9 cellular contexts compared by ENCODE assay signal in genomic region chr17:50100480-50100883, GRCh38. TPM values are rescaled to one million over a fixed set of nuclear protein-coding genes. Genes with fewer than 3 reads are reported as not detected.
DNase-seq lines count a peak whose midpoint lies in the region; ATAC-seq and TF ChIP-seq lines count a peak whose summit lies in the region.
"Had no signal": no experiment of that assay in that cellular context is flagged by ENCODE, and none has a peak within 500 bp of the region (broad histone marks: within the 10 kb centered on the region; RNA-seq: fewer than 3 reads in every experiment).

No MANE protein-coding gene starts in this region.

- H3K4me1 ChIP-seq in mucosa of descending colon (ENCODE audit: low read depth) (peaks cover 58% of the 10 kb centered on the region), testis (peaks cover 38% of the 10 kb centered on the region)

- H3K36me3 ChIP-seq in mucosa of descending colon (ENCODE audit: low read depth), result no peaks in the 10 kb centered on the region
- H3K36me3 ChIP-seq in testis (ENCODE audit: low read depth, missing control alignments), result no peaks in the 10 kb centered on the region

- no peaks in the 10 kb centered on the region for H3K9me3 ChIP-seq in mucosa of descending colon
- H3K9me3 ChIP-seq in testis, result no peaks in the 10 kb centered on the region

- DNase-seq in NCI-H69 (lab: John Stamatoyannopoulos, UW) (peak; percentile 69), dorsolateral prefrontal cortex (no peak), mucosa of descending colon (peak in 2 of 3 donors; percentile 60 to 80), testis (no peak), pons (ENCODE audit: low spot score) (no peak)
- DNase-seq: WERI-Rb-1 had no signal

- no peaks in the 10 kb centered on the region for H3K27me3 ChIP-seq in dorsolateral prefrontal cortex
- H3K27me3 ChIP-seq in testis, result no peaks in the 10 kb centered on the region

- H3K27ac ChIP-seq in dorsolateral prefrontal cortex (peak overlapping the region in 58 of 59 donors; percentile 29 to 99 (median 88)), testis (peak overlapping the region; percentile 41 to 72)
- H3K27ac ChIP-seq: WERI-Rb-1 had no signal

- H3K4me3 ChIP-seq in dorsolateral prefrontal cortex, result peak overlapping the region in 17 of 59 donors; percentile 1 to 49 (median 26)
- no peak overlapping the region for H3K4me3 ChIP-seq in mucosa of descending colon
- no peak overlapping the region for H3K4me3 ChIP-seq in testis

- 67 to 80% methylated on average over 5 of the region's 5 CpGs for WGBS in testis, 2 donors

- intact Hi-C loops in dorsolateral prefrontal cortex (cut with DNase I) (no loop called here), mucosa of descending colon (cut with DNase I, micrococcal nuclease) (no loop called here), testis (cut with DNase I; ENCODE audit: low total_unique reads) (no loop called here)

- ATAC-seq in mucosa of descending colon (peak; percentile 49), HG02678 (IDR thresholded peaks at IDR 0.05; ENCODE audit: unreplicated experiment) (no peak), HG03342 (IDR thresholded peaks at IDR 0.05; ENCODE audit: unreplicated experiment) (no peak)

- TF ChIP-seq CTCF in dorsolateral prefrontal cortex (IDR thresholded peaks at IDR 0.05 in 54 of 56, conservative IDR thresholded peaks at IDR 0.05 in 2 of 56; ENCODE audit: low read depth in 1 of 56, partially characterized antibody in 56 of 56), result no peak
- no peak for TF ChIP-seq CTCF in mucosa of descending colon (IDR thresholded peaks at IDR 0.05)
- TF ChIP-seq CTCF in testis (IDR thresholded peaks at IDR 0.05), result no peak

- TF ChIP-seq POLR2A in testis (IDR thresholded peaks at IDR 0.05), result no peak

RNA-seq across cellular contexts. Expression of gene PDK2, which starts 5.3 kb away (rescaled TPM):
- total RNA-seq in dorsolateral prefrontal cortex (100 to 1,000 TPM in 115 of 120 experiments, 10 to 100 TPM in 5; 87.1 to 176 (median 131) TPM), mucosa of descending colon (10 to 100 TPM; 51.0 to 91.6 (median 72.6) TPM), testis (10 to 100 TPM; 50.6 to 62.1 TPM)
- 56.4 TPM for polyA plus RNA-seq in testis (ENCODE audit: insufficient read depth, low read depth, low replicate concordance)

RNA-seq across cellular contexts. Expression of gene SAMD14, which starts 29.5 kb away (rescaled TPM):
- 100 to 1,000 TPM in 2 of 120 experiments, 10 to 100 TPM in 118; 17.9 to 122 (median 58.2) TPM for total RNA-seq in dorsolateral prefrontal cortex
- 1 to 10 TPM in 2 of 3 donors, under 1 TPM in 1; 0.52 to 2.6 (median 1.2) TPM for total RNA-seq in mucosa of descending colon
- total RNA-seq in testis, result 1 to 10 TPM; 3.2 to 3.3 TPM
- 5.2 TPM for polyA plus RNA-seq in testis (ENCODE audit: insufficient read depth, low read depth, low replicate concordance)
- total RNA-seq: NCI-H460 had no signal

RNA-seq across cellular contexts. Expression of gene ITGA3, which starts 44.6 kb away (rescaled TPM):
- total RNA-seq in dorsolateral prefrontal cortex (10 to 100 TPM; 12.7 to 53.3 (median 33.2) TPM), mucosa of descending colon (100 to 1,000 TPM; 108 to 170 (median 108) TPM), testis (10 to 100 TPM; 24.2 to 30.7 TPM)
- 20.0 TPM for polyA plus RNA-seq in testis (ENCODE audit: insufficient read depth, low read depth, low replicate concordance)

RNA-seq across cellular contexts. Expression of gene PPP1R9B, which starts 50.0 kb away (rescaled TPM):
- total RNA-seq in dorsolateral prefrontal cortex, result 100 to 1,000 TPM in 118 of 120 experiments, 10 to 100 TPM in 2; 74.6 to 225 (median 160) TPM
- total RNA-seq in mucosa of descending colon, result 10 to 100 TPM; 27.3 to 47.5 (median 33.1) TPM
- 10 to 100 TPM; 81.1 to 82.4 TPM for total RNA-seq in testis
- 49.1 TPM for polyA plus RNA-seq in testis (ENCODE audit: insufficient read depth, low read depth, low replicate concordance)

Comparison
In these comparisons a context has a peak if more than half of its experiments do, and no peak if none do; other contexts are left out.
1. DNase-seq: peak in NCI-H69 (single experiment) and mucosa of descending colon (2 of 3); none in dorsolateral prefrontal cortex (0 of 10), testis (single experiment) and pons (single experiment).
2. RNA of gene SAMD14, which starts 29.5 kb away (total RNA-seq): 17.9 to 122 TPM in dorsolateral prefrontal cortex; 3.2 to 3.3 TPM in testis and 0.52 to 2.6 TPM in mucosa of descending colon; every median in the first group is over 4 times any median in the second.